In genomic region chr3:177102526-177102925, GRCh38 we compare ENCODE assay signal across 13 cellular contexts.
DNase-seq lines count a peak whose midpoint lies in the region; TF ChIP-seq lines count a peak whose summit lies in the region.
"Had no signal": no experiment of that assay in that cellular context is flagged by ENCODE, and none has a peak within 500 bp of the region (broad histone marks: within the 10 kb centered on the region; RNA-seq: fewer than 3 reads in every experiment).

No MANE protein-coding gene starts in this region.

- H4K20me1 ChIP-seq in H9 (ENCODE audit: control insufficient read depth, insufficient read depth, insufficient read length): no peaks in the 10 kb centered on the region

- H3K27ac Mint-ChIP-seq in H9 (peak overlapping the region in 2 of 3 experiments; percentile 25 to 58; a peak in 6 of 7 replicates), endodermal cell (peak overlapping the region; percentile 71)
- H3K27ac Mint-ChIP-seq in activated naive CD4-positive, alpha-beta T cell treated with anti-CD3 and anti-CD28 coated beads for 36 hours: no peak overlapping the region

- H3K9me3 Mint-ChIP-seq in H9: no peaks in the 10 kb centered on the region
- H3K9me3 Mint-ChIP-seq in endodermal cell: no peaks in the 10 kb centered on the region
- no peaks in the 10 kb centered on the region for H3K9me3 Mint-ChIP-seq in activated naive CD4-positive, alpha-beta T cell treated with anti-CD3 and anti-CD28 coated beads for 36 hours
- H3K9me3 Mint-ChIP-seq: effector memory CD8-positive, alpha-beta T cell had no signal

- H3K23ac ChIP-seq in H9 (ENCODE audit: insufficient read length, low read depth, low read length): no peak overlapping the region

- no peak overlapping the region for H4K91ac ChIP-seq in H9 (ENCODE audit: insufficient read length, low read depth, low read length)

- no peak overlapping the region for H3K4ac ChIP-seq in H9 (ENCODE audit: low read depth, low read length)

- TF ChIP-seq POLR2A in transverse colon (IDR thresholded peaks at IDR 0.05): no peak

- H3K36me3 ChIP-seq in endodermal cell (ENCODE audit: control insufficient read depth, insufficient read depth, low read length): peaks cover 27% of the 10 kb centered on the region
- peaks cover 24% of the 10 kb centered on the region for H3K36me3 ChIP-seq in mesodermal cell (ENCODE audit: control insufficient read depth, insufficient read depth, low read length)
- H3K36me3 ChIP-seq in transverse colon: no peaks in the 10 kb centered on the region
- H3K36me3 ChIP-seq: vagina had no signal

- H3K79me1 ChIP-seq in H9 (ENCODE audit: insufficient read depth, low read depth, low read length, poor library complexity, severe bottlenecking): peaks cover 5% of the 10 kb centered on the region

- no peak overlapping the region for H3T11ph ChIP-seq in H9 (ENCODE audit: low read length)

- peak overlapping the region; percentile 92 for H4K5ac ChIP-seq in H9 (ENCODE audit: insufficient read length, low read depth, low read length)

- H3K23me2 ChIP-seq in H9 (ENCODE audit: insufficient read length, low read depth, low read length, poor library complexity, severe bottlenecking): no peaks in the 10 kb centered on the region

- peaks cover 5 to 6% (median 6%) of the 10 kb centered on the region in 3 experiments; a peak in 5 of 7 replicates for H3K36me3 Mint-ChIP-seq in H9 (ENCODE audit: insufficient read depth in 1 of 3, low read depth in 3 of 3)
- peaks cover 20% of the 10 kb centered on the region for H3K36me3 Mint-ChIP-seq in endodermal cell (ENCODE audit: low read depth)
- H3K36me3 Mint-ChIP-seq in activated naive CD4-positive, alpha-beta T cell treated with anti-CD3 and anti-CD28 coated beads for 36 hours (ENCODE audit: low read depth): peaks cover 4% of the 10 kb centered on the region

- no peak overlapping the region for H3K4me2 ChIP-seq in H9 (ENCODE audit: insufficient read depth, insufficient read length, low read length)

- DNase-seq in AG20443 (ENCODE audit: low spot score) (peak; percentile 10), H9 (no peak), endodermal cell (no peak), transverse colon (no peak), HK-2 (ENCODE audit: unreplicated experiment) (no peak), NCI-H146 (lab: John Stamatoyannopoulos, UW) (no peak)
- DNase-seq in activated naive CD4-positive, alpha-beta T cell treated with anti-CD3 and anti-CD28 coated beads for 36 hours: no peak
- DNase-seq: activated effector memory CD4-positive, alpha-beta T cell treated with anti-CD3 and anti-CD28 coated beads, Interleukin-2, amount 50 U/mL, for 16 hours; effector memory CD8-positive, alpha-beta T cell; NCI-H1105; NCI-H82 had no signal

- H3K9ac ChIP-seq in H9 (ENCODE audit: extremely low read depth, insufficient read length, low read length): no peak overlapping the region
- H3K9ac ChIP-seq in endodermal cell (ENCODE audit: extremely low read depth, low read length, poor library complexity, severe bottlenecking): no peak overlapping the region

- no peak overlapping the region for H2BK20ac ChIP-seq in H9 (ENCODE audit: low read depth, low read length, poor library complexity, severe bottlenecking)

- H2BK5ac ChIP-seq in H9 (ENCODE audit: insufficient read length, low read length): no peak overlapping the region

- H2BK120ac ChIP-seq in H9 (ENCODE audit: low read depth, low read length, poor library complexity, severe bottlenecking): no peak overlapping the region

- H2AFZ ChIP-seq in H9 (ENCODE audit: low read length): no peak overlapping the region

- H3K14ac ChIP-seq in H9 (ENCODE audit: insufficient read depth, low read length): no peak overlapping the region

- H3K27me3 ChIP-seq in H9 (ENCODE audit: insufficient read depth, low read length) (no peaks in the 10 kb centered on the region), endodermal cell (ENCODE audit: control insufficient read depth, insufficient read depth, low read length, poor library complexity, severe bottlenecking) (no peaks in the 10 kb centered on the region), transverse colon (no peaks in the 10 kb centered on the region)
- H3K27me3 ChIP-seq: vagina had no signal

- in situ Hi-C loops in transverse colon (cut with MboI; ENCODE audit: low pct_ligation_motif_present in 1 of 4, low pct_unique_long_range_greater_than_20kb in 1 of 4, low sequenced_read_pairs in 3 of 4): no loop called here

- H3K4me3 Mint-ChIP-seq in H9 (no peak overlapping the region), endodermal cell (no peak overlapping the region)
- H3K4me3 Mint-ChIP-seq in activated naive CD4-positive, alpha-beta T cell treated with anti-CD3 and anti-CD28 coated beads for 36 hours: no peak overlapping the region
- H3K4me3 Mint-ChIP-seq: effector memory CD8-positive, alpha-beta T cell had no signal

- no peak overlapping the region for H3K56ac ChIP-seq in H9 (ENCODE audit: insufficient read length, low read depth, low read length)

- H3K27me3 Mint-ChIP-seq in H9 (ENCODE audit: low read depth) (no peaks in the 10 kb centered on the region), endodermal cell (ENCODE audit: insufficient read depth) (no peaks in the 10 kb centered on the region)
- H3K27me3 Mint-ChIP-seq in activated naive CD4-positive, alpha-beta T cell treated with anti-CD3 and anti-CD28 coated beads for 36 hours (ENCODE audit: low read depth): no peaks in the 10 kb centered on the region
- H3K27me3 Mint-ChIP-seq: effector memory CD8-positive, alpha-beta T cell had no signal

- H2BK15ac ChIP-seq in H9 (ENCODE audit: low read depth, low read length): no peak overlapping the region

- peaks cover 46% of the 10 kb centered on the region; the same call in 1 of the 2 replicates for H3K79me2 ChIP-seq in H9 (ENCODE audit: insufficient read depth, low read length)

- H2AK5ac ChIP-seq in H9 (ENCODE audit: insufficient read length, low read length): no peak overlapping the region

- H3K9me3 ChIP-seq in H9 (ENCODE audit: control insufficient read depth, low read depth, low read length) (no peaks in the 10 kb centered on the region), endodermal cell (ENCODE audit: control insufficient read depth, low read length) (peaks cover 6% of the 10 kb centered on the region), mesodermal cell (ENCODE audit: control insufficient read depth, low read length) (no peaks in the 10 kb centered on the region), transverse colon (no peaks in the 10 kb centered on the region)
- H3K9me3 ChIP-seq: vagina had no signal

- no peak overlapping the region for H3K18ac ChIP-seq in H9 (ENCODE audit: insufficient read length, low read depth, low read length)

- H3K27ac ChIP-seq in H9 (ENCODE audit: insufficient read length, low read depth, low read length): no peak overlapping the region
- H3K27ac ChIP-seq in endodermal cell (ENCODE audit: low read depth, low read length): no peak overlapping the region
- H3K27ac ChIP-seq in mesodermal cell (ENCODE audit: low read depth, low read length, severe bottlenecking): peak overlapping the region; percentile 51
- H3K27ac ChIP-seq in transverse colon: no peak overlapping the region
- H3K27ac ChIP-seq: vagina had no signal

- no peak for TF ChIP-seq CTCF in H9 (conservative IDR thresholded peaks at IDR 0.05)
- no peak for TF ChIP-seq CTCF in endodermal cell (conservative IDR thresholded peaks at IDR 0.05)
- no peak for TF ChIP-seq CTCF in transverse colon (IDR thresholded peaks at IDR 0.05)

- H3K4me1 ChIP-seq in H9 (ENCODE audit: insufficient read depth, low read length): peaks cover 6% of the 10 kb centered on the region; the same call in 1 of the 2 replicates
- H3K4me1 ChIP-seq in endodermal cell (ENCODE audit: control insufficient read depth, insufficient read depth, low read length): peaks cover 16% of the 10 kb centered on the region
- H3K4me1 ChIP-seq in mesodermal cell (ENCODE audit: control insufficient read depth, insufficient read depth, low read length, poor library complexity, severe bottlenecking): peaks cover 10% of the 10 kb centered on the region
- H3K4me1 ChIP-seq in transverse colon: peaks cover 8 to 45% (median 12%) of the 10 kb centered on the region in 4 donors

- no CpG with 5 or more reads among the region's 3 CpGs for WGBS in H9 (ENCODE audit: extremely low coverage, insufficient read length, low lambda C conversion rate)
- 88 to 100% methylated on average over 3 of the region's 3 CpGs for WGBS in endodermal cell (ENCODE audit: insufficient coverage in 1 of 2, insufficient read length in 1 of 2), 2 experiments
- WGBS in mesodermal cell (ENCODE audit: insufficient coverage in 2 of 2), 2 experiments: 25 to 69% methylated on average over 1 to 2 of the region's 3 CpGs
- 47 to 62% methylated on average over 3 of the region's 3 CpGs for WGBS in transverse colon (ENCODE audit: low coverage in 1 of 2), 2 donors

- intact Hi-C loops in transverse colon (cut with DNase I; ENCODE audit: low total_unique reads): no loop called here
- intact Hi-C loops in activated naive CD4-positive, alpha-beta T cell treated with anti-CD3 and anti-CD28 coated beads for 36 hours (cut with micrococcal nuclease): no loop called here

- CTCF ChIA-PET in activated naive CD4-positive, alpha-beta T cell treated with anti-CD3 and anti-CD28 coated beads for 36 hours (lab: Charles Lee): interaction anchor here (1.3 kb wide), 1 partner anchor 12 kb away, joined by 3 read pairs; no protein-coding TSS in a partner anchor

- H3K4me3 ChIP-seq in endodermal cell (ENCODE audit: low read length) (no peak overlapping the region), mesodermal cell (ENCODE audit: extremely low read depth, insufficient read depth, low read length, poor library complexity, severe bottlenecking) (no peak overlapping the region), transverse colon (no peak overlapping the region)
- H3K4me3 ChIP-seq: vagina had no signal

- TF ChIP-seq EP300 in transverse colon (IDR thresholded peaks at IDR 0.05; ENCODE audit: low read depth): no peak

- no peak overlapping the region for H2BK12ac ChIP-seq in H9 (ENCODE audit: insufficient read length, low read depth, low read length)

- H4K8ac ChIP-seq in H9 (replicated peaks; ENCODE audit: insufficient read length, low read depth, low read length): no peak overlapping the region

- H3K4me1 Mint-ChIP-seq in H9 (peaks cover 45 to 51% of the 10 kb centered on the region in 2 experiments), endodermal cell (peaks cover 41% of the 10 kb centered on the region)
- H3K4me1 Mint-ChIP-seq in activated naive CD4-positive, alpha-beta T cell treated with anti-CD3 and anti-CD28 coated beads for 36 hours (ENCODE audit: low read depth): peaks cover 38% of the 10 kb centered on the region
